In genomic region chr7:108973075-108973474, GRCh38 we compare ENCODE assay signal across 1 cellular context.
TF ChIP-seq lines count a peak whose summit lies in the region.

No MANE protein-coding gene starts in this region.

TF ChIP-seq in SK-N-SH treated with all-trans-retinoic acid at 6 μM for 48 hours, 23 proteins besides CTCF, POLR2A, EP300 and RAD21 (continued from another document):
- TF ChIP-seq PATZ1 (CRISPR knock-in tag; IDR thresholded peaks at IDR 0.05; ENCODE audit: borderline replicate concordance): no peak
- TF ChIP-seq ARNTL (CRISPR knock-in tag; IDR thresholded peaks at IDR 0.05; ENCODE audit: borderline replicate concordance, low read depth): no peak
- no peak for TF ChIP-seq TCF4 (CRISPR knock-in tag; IDR thresholded peaks at IDR 0.05; ENCODE audit: borderline replicate concordance)
- TF ChIP-seq OSR1 (CRISPR knock-in tag; IDR thresholded peaks at IDR 0.05): no peak
- TF ChIP-seq ISL1 (CRISPR knock-in tag; IDR thresholded peaks at IDR 0.05): no peak
- TF ChIP-seq RARB (CRISPR knock-in tag; IDR thresholded peaks at IDR 0.05): no peak
TF ChIP-seq in SK-N-SH treated with all-trans-retinoic acid at 6 μM for 48 hours: peak in this region for 0.
